ENCODE assay signal across 8 cellular contexts in the genomic region with DNA sequence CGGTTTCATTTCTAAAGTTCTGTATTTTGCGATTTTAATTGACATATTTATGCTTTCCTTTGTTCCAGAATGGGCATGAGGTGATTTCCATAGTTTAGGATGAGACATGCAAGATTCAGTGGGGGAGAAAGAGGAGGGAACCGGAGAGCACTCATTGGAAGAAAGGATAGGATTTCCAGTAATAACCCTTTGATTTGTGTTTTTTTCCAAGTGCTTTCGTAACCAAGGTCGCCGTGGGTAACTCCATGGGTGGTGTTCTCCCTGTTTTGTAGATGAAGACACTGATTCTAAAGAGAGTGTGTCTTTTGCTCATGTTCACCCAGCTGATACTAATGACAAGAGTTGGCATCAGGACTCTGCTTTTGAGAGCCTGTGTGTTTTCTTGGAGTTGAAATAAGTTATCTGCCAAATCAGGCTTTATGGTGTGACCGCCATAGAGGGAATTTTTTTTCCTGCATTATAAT.
DNase-seq lines count a peak whose midpoint lies in the region; ATAC-seq, FAIRE-seq and TF ChIP-seq lines count a peak whose summit lies in the region.

No MANE protein-coding gene starts in this region.

- no peak for TF ChIP-seq POLR2A in thyroid gland (IDR thresholded peaks at IDR 0.05)

- H3K36me3 Mint-ChIP-seq in T-helper 2 cell treated with Interferon-gamma antibody and Interleukin-4, amounts not matched to agents 5 μg/mL and 100 μg/mL, for 36 hours (ENCODE audit: low read depth), result peaks cover 57% of the 10 kb centered on the region

- peaks cover 56% of the 10 kb centered on the region for H3K4me1 Mint-ChIP-seq in T-helper 2 cell treated with Interferon-gamma antibody and Interleukin-4, amounts not matched to agents 5 μg/mL and 100 μg/mL, for 36 hours (ENCODE audit: low read depth)

- no peaks in the 10 kb centered on the region for H3K27me3 ChIP-seq in left lung
- H3K27me3 ChIP-seq in thyroid gland, result no peaks in the 10 kb centered on the region

- peak overlapping the region; percentile 28 for H3K4me3 Mint-ChIP-seq in T-helper 2 cell treated with Interferon-gamma antibody and Interleukin-4, amounts not matched to agents 5 μg/mL and 100 μg/mL, for 36 hours

- no peaks in the 10 kb centered on the region for H3K9me3 ChIP-seq in left lung
- H3K9me3 ChIP-seq in thyroid gland, result no peaks in the 10 kb centered on the region

- H3K4me3 ChIP-seq in left lung, result no peak overlapping the region
- H3K4me3 ChIP-seq in thyroid gland (replicated peaks in 1 of 3), result no peak overlapping the region

- TF ChIP-seq CTCF in left lung (IDR thresholded peaks at IDR 0.05) (no peak), thyroid gland (IDR thresholded peaks at IDR 0.05) (no peak)

- H3K9me3 Mint-ChIP-seq in T-helper 2 cell treated with Interferon-gamma antibody and Interleukin-4, amounts not matched to agents 5 μg/mL and 100 μg/mL, for 36 hours, result no peaks in the 10 kb centered on the region

- intact Hi-C loops in left lung (cut with DNase I) (no loop called here), thyroid gland (cut with DNase I) (no loop called here)

- peak; percentile 6 for ATAC-seq in left lung

- no peak for FAIRE-seq in frontal cortex (lab: Jason Lieb, UNC)

- H3K27ac ChIP-seq in left lung (peak overlapping the region; percentile 67 to 81), thyroid gland (peak overlapping the region; percentile 85 to 95 (median 89))

- DNase-seq in T-helper 2 cell treated with Interferon-gamma antibody and Interleukin-4, amounts not matched to agents 5 μg/mL and 100 μg/mL, for 36 hours (ENCODE audit: low spot score), result no peak
- DNase-seq in T-helper 2 cell (no peak), amniotic epithelial cell (ENCODE audit: low read depth) (peak; percentile 90), left lung (no peak), thyroid gland (peak in 1 of 2 donors; percentile 45), frontal cortex (ENCODE audit: low spot score in 2 of 2) (no peak), foreskin melanocyte (no peak)
- no peak for DNase-seq in activated CD4-positive, alpha-beta T cell treated with anti-CD3 and anti-CD28 coated beads for 4 hours

- no peaks in the 10 kb centered on the region for H3K36me3 ChIP-seq in left lung
- no peaks in the 10 kb centered on the region for H3K36me3 ChIP-seq in thyroid gland

- 46 to 49% methylated on average over 7 of the region's 7 CpGs for WGBS in thyroid gland, 2 donors

- H3K27ac Mint-ChIP-seq in T-helper 2 cell treated with Interferon-gamma antibody and Interleukin-4, amounts not matched to agents 5 μg/mL and 100 μg/mL, for 36 hours, result peak overlapping the region; percentile 33

- peaks cover 2% of the 10 kb centered on the region for H3K27me3 Mint-ChIP-seq in T-helper 2 cell treated with Interferon-gamma antibody and Interleukin-4, amounts not matched to agents 5 μg/mL and 100 μg/mL, for 36 hours (ENCODE audit: low read depth)

- H3K4me1 ChIP-seq in left lung, result peaks cover 31 to 48% of the 10 kb centered on the region in 2 donors
- H3K4me1 ChIP-seq in thyroid gland, result peaks cover 63 to 80% of the 10 kb centered on the region in 2 donors
